In the genomic region with DNA sequence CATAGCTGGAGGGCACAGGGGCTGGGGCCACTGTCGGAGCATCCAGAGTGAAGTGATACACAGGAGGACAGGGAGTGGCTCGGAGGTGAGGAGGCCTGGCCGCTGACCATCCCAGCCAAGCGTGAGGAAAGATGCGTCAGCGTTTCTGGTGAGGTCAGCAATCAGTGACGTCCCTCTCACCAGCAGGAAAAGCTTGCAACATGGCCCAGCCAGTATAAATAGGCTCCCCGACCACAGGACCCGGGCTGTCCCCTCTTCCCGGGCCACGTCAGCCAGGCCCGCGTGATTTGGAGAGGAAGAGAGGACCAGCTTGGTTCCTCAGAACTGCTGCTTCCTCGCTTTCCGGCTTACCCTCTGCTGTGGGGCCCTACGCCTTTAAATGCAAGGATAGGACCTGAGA, we compare ENCODE assay signal across 14 cellular contexts. TPM values are rescaled to one million over a fixed set of nuclear protein-coding genes. Genes with fewer than 3 reads are reported as not detected.
A peak's percentile ranks its signal among the peaks of the same experiment; 100 is the strongest.
DNase-seq lines count a peak whose midpoint lies in the region; ATAC-seq and TF ChIP-seq lines count a peak whose summit lies in the region.
"Had no signal": no experiment of that assay in that cellular context is flagged by ENCODE, and none has a peak within 500 bp of the region (broad histone marks: within the 10 kb centered on the region; RNA-seq: fewer than 3 reads in every experiment).

No MANE protein-coding gene starts in this region.

- DNase-seq in HL-60 (ENCODE audit: low read depth in 1 of 2, low spot score in 1 of 2) (peak; percentile 90 to 91), anterior cingulate cortex (lab: John Stamatoyannopoulos, UW) (peak in 41 of 58 donors; percentile 14 to 72 (median 39)), right cardiac atrium (peak; percentile 72 to 90 (median 83)), gastrocnemius medialis (peak; percentile 41 to 64), NCI-H1092 (lab: John Stamatoyannopoulos, UW) (no peak), SHP77 treated with DMSO at 0.1 percent for 48 hours (lab: John Stamatoyannopoulos, UW) (no peak), DMS79 treated with DMSO at 0.1 percent for 48 hours (lab: John Stamatoyannopoulos, UW) (no peak), NCI-H1417 treated with DMSO at 0.1 percent for 48 hours (lab: John Stamatoyannopoulos, UW) (no peak)
- DNase-seq: cortex of kidney; kidney glomerular epithelial cell; stimulated activated CD4-positive, alpha-beta T cell treated with anti-CD3 and anti-CD28 coated beads, Interleukin-12 subunit alpha, Interleukin-12 subunit beta, amount 100 ng/mL, for 4 hours had no signal

- ATAC-seq in right cardiac atrium (peak; percentile 61 to 80), gastrocnemius medialis (peak in 1 of 2 donors; percentile 19)
- ATAC-seq: Panc1 had no signal

- 68% methylated on average over 16 of the region's 16 CpGs for WGBS in right cardiac atrium

- no peaks in the 10 kb centered on the region for H3K4me1 ChIP-seq in right cardiac atrium (ENCODE audit: control insufficient read depth, insufficient read depth, low read length)
- H3K4me1 ChIP-seq in gastrocnemius medialis = no peaks in the 10 kb centered on the region

- H3K27ac ChIP-seq in HL-60 (replicated peaks) = no peak overlapping the region
- H3K27ac ChIP-seq in right cardiac atrium (ENCODE audit: low read length) = no peak overlapping the region
- H3K27ac ChIP-seq in gastrocnemius medialis = no peak overlapping the region

- in situ Hi-C loops in gastrocnemius medialis (cut with MboI; ENCODE audit: low sequenced_read_pairs in 4 of 4) = no loop called here

- intact Hi-C loops in right cardiac atrium (cut with DNase I) (no loop called here), gastrocnemius medialis (cut with DNase I; ENCODE audit: low total_unique reads) (no loop called here)

- H3K4me3 ChIP-seq in HL-60 (replicated peaks; ENCODE audit: insufficient read depth, low read length) (no peak overlapping the region), right cardiac atrium (ENCODE audit: low read length) (no peak overlapping the region), gastrocnemius medialis (no peak overlapping the region)

- H3K9me3 ChIP-seq in right cardiac atrium (ENCODE audit: control insufficient read depth, low read length) = no peaks in the 10 kb centered on the region
- no peaks in the 10 kb centered on the region for H3K9me3 ChIP-seq in gastrocnemius medialis

- TF ChIP-seq POLR2A in gastrocnemius medialis (IDR thresholded peaks at IDR 0.05) = peak; percentile 11 to 27

- TF ChIP-seq CTCF in HL-60 (IDR thresholded peaks at IDR 0.05; ENCODE audit: insufficient read depth, low read length) (no peak), gastrocnemius medialis (IDR thresholded peaks at IDR 0.05 in 4 of 5, conservative IDR thresholded peaks at IDR 0.05 in 1 of 5) (no peak)

- H3K27me3 ChIP-seq in HL-60 (ENCODE audit: insufficient read depth, poor library complexity, severe bottlenecking) (no peaks in the 10 kb centered on the region), right cardiac atrium (ENCODE audit: control insufficient read depth, insufficient read depth) (no peaks in the 10 kb centered on the region), gastrocnemius medialis (no peaks in the 10 kb centered on the region)

- H3K36me3 ChIP-seq in gastrocnemius medialis = no peaks in the 10 kb centered on the region

RNA-seq across cellular contexts. Expression of a gene that starts 4.2 kb away (rescaled TPM):
- total RNA-seq in right cardiac atrium = 1 to 10 TPM in 1 of 4 donors, under 1 TPM in 3; 0.17 to 1.5 (median 0.26) TPM
- 0.81 TPM for polyA plus RNA-seq in right cardiac atrium
- total RNA-seq in gastrocnemius medialis = under 1 TPM in 1 of 4 donors, not detected in 3; 0.53 TPM
- total RNA-seq: LHCN-M2 had no signal

RNA-seq across cellular contexts. Expression of a gene that starts 18.5 kb away (rescaled TPM):
- total RNA-seq in right cardiac atrium (1 to 10 TPM; 7.0 to 9.0 (median 7.4) TPM), gastrocnemius medialis (1 to 10 TPM; 3.5 to 6.5 (median 5.6) TPM)
- 6.4 TPM for polyA plus RNA-seq in right cardiac atrium

RNA-seq across cellular contexts. Expression of a gene that starts 24.3 kb away (rescaled TPM):
- 1 to 10 TPM in 1 of 4 donors, under 1 TPM in 3; 0.09 to 3.7 (median 0.43) TPM for total RNA-seq in right cardiac atrium
- polyA plus RNA-seq in right cardiac atrium = 0.54 TPM
- total RNA-seq in gastrocnemius medialis = not detected
- total RNA-seq: temporal lobe had no signal

RNA-seq across cellular contexts. Expression of a gene that starts 55.9 kb away (rescaled TPM):
- total RNA-seq in right cardiac atrium = 1 to 10 TPM; 5.6 to 9.1 (median 8.5) TPM
- 5.4 TPM for polyA plus RNA-seq in right cardiac atrium
- total RNA-seq in gastrocnemius medialis = 1 to 10 TPM; 4.1 to 9.6 (median 6.2) TPM

Comparison
In these comparisons a context has a peak if more than half of its experiments do, and no peak if none do; other contexts are left out.
1. DNase-seq: peak in HL-60 (2 of 2), anterior cingulate cortex (41 of 58), right cardiac atrium (3 of 3) and gastrocnemius medialis (2 of 2); none in NCI-H1092 (single experiment), SHP77 treated with DMSO at 0.1 percent for 48 hours (single experiment), DMS79 treated with DMSO at 0.1 percent for 48 hours (single experiment) and NCI-H1417 treated with DMSO at 0.1 percent for 48 hours (single experiment).